16 cellular contexts compared by ENCODE assay signal in the genomic region with DNA sequence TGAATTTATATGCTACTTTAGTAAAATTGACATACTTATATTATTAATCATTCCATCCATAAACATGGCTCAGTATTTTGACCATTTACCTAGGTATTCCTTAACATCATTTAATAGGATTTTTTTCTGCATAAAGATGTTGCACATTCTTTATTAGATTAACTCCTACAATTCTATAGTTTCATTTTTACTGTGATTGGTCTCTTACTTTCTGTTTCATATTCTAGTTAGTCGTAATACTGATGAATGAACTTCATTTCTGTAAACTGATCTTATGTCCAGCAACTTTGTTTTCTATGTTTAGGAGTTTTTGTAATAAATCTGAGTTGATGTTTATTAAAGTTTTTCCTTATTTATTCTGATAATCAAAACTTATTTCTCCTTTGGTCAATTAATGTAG.
DNase-seq lines count a peak whose midpoint lies in the region; ATAC-seq and TF ChIP-seq lines count a peak whose summit lies in the region.
"Had no signal": no experiment of that assay in that cellular context is flagged by ENCODE, and none has a peak within 500 bp of the region (broad histone marks: within the 10 kb centered on the region; RNA-seq: fewer than 3 reads in every experiment).

No MANE protein-coding gene starts in this region.

- no peak overlapping the region for H3K27ac Mint-ChIP-seq in activated naive CD4-positive, alpha-beta T cell treated with anti-CD3 and anti-CD28 coated beads, Interleukin-2, amount 50 U/mL, for 24 hours
- H3K27ac Mint-ChIP-seq in activated naive CD4-positive, alpha-beta T cell treated with anti-CD3 and anti-CD28 coated beads for 36 hours, result no peak overlapping the region
- H3K27ac Mint-ChIP-seq: activated CD4-positive, alpha-beta T cell treated with anti-CD3 and anti-CD28 coated beads for 36 hours; endodermal cell had no signal

- no peaks in the 10 kb centered on the region for H3K27me3 Mint-ChIP-seq in activated naive CD4-positive, alpha-beta T cell treated with anti-CD3 and anti-CD28 coated beads, Interleukin-2, amount 50 U/mL, for 24 hours
- H3K27me3 Mint-ChIP-seq in activated naive CD4-positive, alpha-beta T cell treated with anti-CD3 and anti-CD28 coated beads for 36 hours (ENCODE audit: low read depth), result no peaks in the 10 kb centered on the region
- H3K27me3 Mint-ChIP-seq: activated CD4-positive, alpha-beta T cell treated with anti-CD3 and anti-CD28 coated beads for 36 hours had no signal

- no peak for TF ChIP-seq CTCF in adrenal gland (IDR thresholded peaks at IDR 0.05)

- H3K27ac ChIP-seq in adrenal gland, result no peak overlapping the region
- H3K27ac ChIP-seq: A549, sigmoid colon, SJCRH30 had no signal

- CTCF ChIA-PET in activated naive CD4-positive, alpha-beta T cell treated with anti-CD3 and anti-CD28 coated beads for 36 hours (lab: Charles Lee), result no interaction called here

- no peaks in the 10 kb centered on the region for H3K9me3 Mint-ChIP-seq in activated naive CD4-positive, alpha-beta T cell treated with anti-CD3 and anti-CD28 coated beads, Interleukin-2, amount 50 U/mL, for 24 hours
- H3K9me3 Mint-ChIP-seq in activated naive CD4-positive, alpha-beta T cell treated with anti-CD3 and anti-CD28 coated beads for 36 hours, result no peaks in the 10 kb centered on the region
- H3K9me3 Mint-ChIP-seq: endodermal cell had no signal

- H3K4me3 ChIP-seq in adrenal gland, result no peak overlapping the region
- H3K4me3 ChIP-seq: A549, mucosa of descending colon, sigmoid colon, SJCRH30 had no signal

- H3K4me3 Mint-ChIP-seq in activated naive CD4-positive, alpha-beta T cell treated with anti-CD3 and anti-CD28 coated beads, Interleukin-2, amount 50 U/mL, for 24 hours, result peak overlapping the region; percentile 8
- no peak overlapping the region for H3K4me3 Mint-ChIP-seq in activated naive CD4-positive, alpha-beta T cell treated with anti-CD3 and anti-CD28 coated beads for 36 hours
- H3K4me3 Mint-ChIP-seq: activated CD4-positive, alpha-beta T cell treated with anti-CD3 and anti-CD28 coated beads for 36 hours; endodermal cell had no signal

- no peak for TF ChIP-seq POLR2A in adrenal gland (IDR thresholded peaks at IDR 0.05)

- no peaks in the 10 kb centered on the region for H3K36me3 ChIP-seq in adrenal gland (replicated peaks in 1 of 2)
- H3K36me3 ChIP-seq: sigmoid colon, SJCRH30 had no signal

- 56 to 71% (median 67%) methylated on average over 1 of the region's 1 CpG for WGBS in adrenal gland, 4 donors

- ATAC-seq in HG02588 (IDR thresholded peaks at IDR 0.05; ENCODE audit: unreplicated experiment) (peak; percentile 83), HG03378 (IDR thresholded peaks at IDR 0.05; ENCODE audit: unreplicated experiment) (peak; percentile 83)
- ATAC-seq: A549; activated CD4-positive, alpha-beta T cell treated with anti-CD3 and anti-CD28 coated beads for 36 hours; mucosa of descending colon had no signal

- no peaks in the 10 kb centered on the region for H3K27me3 ChIP-seq in adrenal gland
- H3K27me3 ChIP-seq: sigmoid colon, SJCRH30 had no signal

- intact Hi-C loops in adrenal gland (cut with DNase I), result no loop called here
- intact Hi-C loops in activated naive CD4-positive, alpha-beta T cell treated with anti-CD3 and anti-CD28 coated beads for 36 hours (cut with micrococcal nuclease), result no loop called here

- H3K4me1 Mint-ChIP-seq in activated naive CD4-positive, alpha-beta T cell treated with anti-CD3 and anti-CD28 coated beads, Interleukin-2, amount 50 U/mL, for 24 hours, result peaks cover 9% of the 10 kb centered on the region
- H3K4me1 Mint-ChIP-seq in activated naive CD4-positive, alpha-beta T cell treated with anti-CD3 and anti-CD28 coated beads for 36 hours (ENCODE audit: low read depth), result no peaks in the 10 kb centered on the region

- H3K4me1 ChIP-seq in adrenal gland (replicated peaks in 1 of 2), result no peaks in the 10 kb centered on the region
- H3K4me1 ChIP-seq: A549, SJCRH30 had no signal

- no peaks in the 10 kb centered on the region for H3K9me3 ChIP-seq in adrenal gland (replicated peaks in 1 of 3)
- H3K9me3 ChIP-seq: A549, mucosa of descending colon, sigmoid colon, SJCRH30 had no signal

- no peaks in the 10 kb centered on the region for H3K36me3 Mint-ChIP-seq in activated naive CD4-positive, alpha-beta T cell treated with anti-CD3 and anti-CD28 coated beads, Interleukin-2, amount 50 U/mL, for 24 hours
- no peaks in the 10 kb centered on the region for H3K36me3 Mint-ChIP-seq in activated naive CD4-positive, alpha-beta T cell treated with anti-CD3 and anti-CD28 coated beads for 36 hours (ENCODE audit: low read depth)

- no peak for DNase-seq in activated naive CD4-positive, alpha-beta T cell (lab: John Stamatoyannopoulos, UW)
- DNase-seq in HUDEP-2 (lab: John Stamatoyannopoulos, UW; ENCODE audit: unreplicated experiment in 76 of 76), result no peak
- no peak for DNase-seq in adrenal gland
- DNase-seq in activated naive CD4-positive, alpha-beta T cell treated with anti-CD3 and anti-CD28 coated beads for 36 hours, result no peak
- DNase-seq in iPS-NIHi7 (ENCODE audit: extremely low spot score), result no peak
- DNase-seq: activated CD4-positive, alpha-beta T cell treated with anti-CD3 and anti-CD28 coated beads for 36 hours; aorta; endodermal cell; hypothalamus; mucosa of descending colon; sigmoid colon; SJCRH30 had no signal
